ENCODE assay signal across 8 cellular contexts in genomic region chr7:1158203-1159126, GRCh38. TPM values are rescaled to one million over a fixed set of nuclear protein-coding genes. Genes with fewer than 3 reads are reported as not detected.
A peak's percentile ranks its signal among the peaks of the same experiment; 100 is the strongest.
DNase-seq lines count a peak whose midpoint lies in the region; ATAC-seq and TF ChIP-seq lines count a peak whose summit lies in the region.

No MANE protein-coding gene starts in this region.

- peaks cover 22% of the 10 kb centered on the region for H3K36me3 Mint-ChIP-seq in activated CD8-positive, alpha-beta memory T cell treated with anti-CD3 and anti-CD28 coated beads, Interleukin-2, amount 10 ng/mL, durations not matched to agents 7 days and 5 days
- peaks cover 30% of the 10 kb centered on the region for H3K36me3 Mint-ChIP-seq in activated naive CD8-positive, alpha-beta T cell treated with anti-CD3 and anti-CD28 coated beads, Interleukin-2, amount 50 U/mL, for 24 hours (ENCODE audit: low read depth)

- H3K36me3 ChIP-seq in liver (ENCODE audit: control insufficient read depth in 4 of 4, insufficient read depth in 3 of 4, low read depth in 1 of 4, low read length in 3 of 4), result peaks cover 9 to 25% (median 17%) of the 10 kb centered on the region in 4 donors
- H3K36me3 ChIP-seq in tibial artery, result peaks cover 27 to 50% (median 40%) of the 10 kb centered on the region in 3 donors

- H3K9me3 Mint-ChIP-seq in activated CD8-positive, alpha-beta memory T cell treated with anti-CD3 and anti-CD28 coated beads, Interleukin-2, amount 10 ng/mL, durations not matched to agents 7 days and 5 days (ENCODE audit: low read depth), result no peaks in the 10 kb centered on the region
- H3K9me3 Mint-ChIP-seq in activated naive CD8-positive, alpha-beta T cell treated with anti-CD3 and anti-CD28 coated beads, Interleukin-2, amount 50 U/mL, for 24 hours, result no peaks in the 10 kb centered on the region

- H3K4me1 Mint-ChIP-seq in activated CD8-positive, alpha-beta memory T cell treated with anti-CD3 and anti-CD28 coated beads, Interleukin-2, amount 10 ng/mL, durations not matched to agents 7 days and 5 days, result peaks cover 27% of the 10 kb centered on the region
- H3K4me1 Mint-ChIP-seq in activated naive CD8-positive, alpha-beta T cell treated with anti-CD3 and anti-CD28 coated beads, Interleukin-2, amount 50 U/mL, for 24 hours, result peaks cover 26% of the 10 kb centered on the region

- TF ChIP-seq CTCF in liver (IDR thresholded peaks at IDR 0.05; ENCODE audit: low read depth, low read length, missing input control), result no peak
- TF ChIP-seq CTCF in tibial artery (IDR thresholded peaks at IDR 0.05), result no peak

- no peak for DNase-seq in activated CD8-positive, alpha-beta memory T cell treated with anti-CD3 and anti-CD28 coated beads, Interleukin-2, amount 10 ng/mL, durations not matched to agents 7 days and 5 days
- no peak for DNase-seq in activated CD8-positive, alpha-beta memory T cell treated with anti-CD3 and anti-CD28 coated beads, Interleukin-2, amount 50 U/mL, for 48 hours
- no peak for DNase-seq in activated naive CD8-positive, alpha-beta T cell treated with anti-CD3 and anti-CD28 coated beads, Interleukin-2, amount 50 U/mL, for 24 hours
- DNase-seq in tibial artery, result no peak
- no peak for DNase-seq in NCI-H82 (lab: John Stamatoyannopoulos, UW)
- no peak for DNase-seq in sciatic nerve (ENCODE audit: low spot score)

- no peak for TF ChIP-seq RAD21 in liver (IDR thresholded peaks at IDR 0.05)

- peak overlapping the region; percentile 84 to 97 (median 92) for H3K4me3 ChIP-seq in liver (ENCODE audit: low read depth in 1 of 3, low read length in 3 of 3)
- peak overlapping the region; percentile 90 to 100 for H3K4me3 ChIP-seq in tibial artery

- CTCF ChIA-PET in activated CD8-positive, alpha-beta memory T cell treated with anti-CD3 and anti-CD28 coated beads, Interleukin-2, amount 10 ng/mL, durations not matched to agents 7 days and 5 days (lab: Charles Lee), result interaction anchor here (3.2 to 6.1 kb wide), 2 partner anchors 11 to 18 kb away, joined by 20 to 44 read pairs; no protein-coding TSS in a partner anchor

- H3K9me3 ChIP-seq in liver (ENCODE audit: control insufficient read depth in 4 of 4, low read length in 3 of 4) (no peaks in the 10 kb centered on the region), tibial artery (no peaks in the 10 kb centered on the region)

- no peaks in the 10 kb centered on the region for H3K27me3 Mint-ChIP-seq in activated CD8-positive, alpha-beta memory T cell treated with anti-CD3 and anti-CD28 coated beads, Interleukin-2, amount 10 ng/mL, durations not matched to agents 7 days and 5 days
- no peaks in the 10 kb centered on the region for H3K27me3 Mint-ChIP-seq in activated naive CD8-positive, alpha-beta T cell treated with anti-CD3 and anti-CD28 coated beads, Interleukin-2, amount 50 U/mL, for 24 hours

- 28% methylated on average over 25 of the region's 25 CpGs for WGBS in liver

- peak overlapping the region; percentile 89 to 99 for H3K9ac ChIP-seq in liver (ENCODE audit: low read depth in 1 of 2, low read length in 2 of 2)

- peak overlapping the region; percentile 84 to 100 for H3K27ac ChIP-seq in liver (ENCODE audit: low read depth in 1 of 2, low read length in 2 of 2)
- peak overlapping the region in 1 of 2 donors; percentile 59 for H3K27ac ChIP-seq in tibial artery

- no peak for ATAC-seq in activated CD8-positive, alpha-beta memory T cell treated with anti-CD3 and anti-CD28 coated beads, Interleukin-2, amount 10 ng/mL, durations not matched to agents 7 days and 5 days
- ATAC-seq in activated naive CD8-positive, alpha-beta T cell treated with anti-CD3 and anti-CD28 coated beads, Interleukin-2, amount 50 U/mL, for 24 hours, result no peak
- ATAC-seq in HG03108 (IDR thresholded peaks at IDR 0.05; ENCODE audit: unreplicated experiment) (no peak), sciatic nerve (no peak)

- H3K4me3 Mint-ChIP-seq in activated CD8-positive, alpha-beta memory T cell treated with anti-CD3 and anti-CD28 coated beads, Interleukin-2, amount 10 ng/mL, durations not matched to agents 7 days and 5 days, result peak overlapping the region; percentile 77
- H3K4me3 Mint-ChIP-seq in activated naive CD8-positive, alpha-beta T cell treated with anti-CD3 and anti-CD28 coated beads, Interleukin-2, amount 50 U/mL, for 24 hours, result peak overlapping the region; percentile 87

- peak overlapping the region; percentile 86 for H3K27ac Mint-ChIP-seq in activated CD8-positive, alpha-beta memory T cell treated with anti-CD3 and anti-CD28 coated beads, Interleukin-2, amount 10 ng/mL, durations not matched to agents 7 days and 5 days
- H3K27ac Mint-ChIP-seq in activated naive CD8-positive, alpha-beta T cell treated with anti-CD3 and anti-CD28 coated beads, Interleukin-2, amount 50 U/mL, for 24 hours, result peak overlapping the region; percentile 86

- H3K27me3 ChIP-seq in liver (ENCODE audit: control insufficient read depth in 4 of 4, insufficient read depth in 4 of 4, low read length in 3 of 4) (no peaks in the 10 kb centered on the region), tibial artery (no peaks in the 10 kb centered on the region)

- H3K4me1 ChIP-seq in liver (ENCODE audit: control insufficient read depth in 4 of 4, insufficient read depth in 4 of 4, low read length in 3 of 4) (peaks cover 4 to 52% (median 39%) of the 10 kb centered on the region in 4 donors), tibial artery (peaks cover 0 to 29% (median 18%) of the 10 kb centered on the region in 4 donors)

- intact Hi-C loops in tibial artery (cut with DNase I; ENCODE audit: low total_unique reads) (no loop called here), sciatic nerve (cut with DNase I) (no loop called here)

TF ChIP-seq in liver, 16 proteins besides CTCF, POLR2A, EP300 and RAD21:
- TF ChIP-seq YY1 (IDR thresholded peaks at IDR 0.05) (peak; percentile 47), TAF1 (conservative IDR thresholded peaks at IDR 0.05) (no peak)

RNA-seq across cellular contexts. Expression of gene ZFAND2A, which starts 1.5 kb away (rescaled TPM):
- 10 to 100 TPM; 23.8 to 23.9 TPM for total RNA-seq in activated CD8-positive, alpha-beta memory T cell treated with anti-CD3 and anti-CD28 coated beads, Interleukin-2, amount 10 ng/mL, durations not matched to agents 7 days and 5 days
- total RNA-seq in liver (10 to 100 TPM; 12.5 to 27.4 TPM), sciatic nerve (24.7 TPM)
- 10 to 100 TPM; 39.6 to 53.3 TPM for polyA plus RNA-seq in liver
